In genomic region chr9:134193912-134194535, GRCh38 we compare ENCODE assay signal across 2 cellular contexts.
TF ChIP-seq lines count a peak whose summit lies in the region.

No MANE protein-coding gene starts in this region.

TF ChIP-seq in HepG2, 621 proteins besides CTCF, POLR2A, EP300 and RAD21:
- no peak for TF ChIP-seq SYNCRIP (IDR thresholded peaks at IDR 0.05; ENCODE audit: insufficient read depth, low read depth, low read length)
- TF ChIP-seq ZNF121 (CRISPR knock-in tag; IDR thresholded peaks at IDR 0.05), result no peak
- no peak for TF ChIP-seq ZC3H4 (CRISPR knock-in tag; IDR thresholded peaks at IDR 0.05; ENCODE audit: borderline replicate concordance)
- TF ChIP-seq ZNF792 (CRISPR knock-in tag; IDR thresholded peaks at IDR 0.05), result no peak
- no peak for TF ChIP-seq ZNF275 (CRISPR knock-in tag; IDR thresholded peaks at IDR 0.05; ENCODE audit: borderline replicate concordance)

TF ChIP-seq in H1, 55 proteins besides CTCF, POLR2A, EP300 and RAD21:
- TF ChIP-seq PHF8 (conservative IDR thresholded peaks at IDR 0.05; ENCODE audit: low read depth, low read length) (no peak), SUZ12 (IDR thresholded peaks at IDR 0.05; ENCODE audit: low read length) (no peak), RNF2 (IDR thresholded peaks at IDR 0.05; ENCODE audit: borderline replicate concordance, low read depth, low read length, missing control alignments, poor library complexity, severe bottlenecking) (no peak), EGR1 (IDR thresholded peaks at IDR 0.05; ENCODE audit: borderline replicate concordance, low read depth, low read length) (no peak), KDM5A (IDR thresholded peaks at IDR 0.05; ENCODE audit: low read length) (no peak), CBX5 (IDR thresholded peaks at IDR 0.05; ENCODE audit: low read depth, low read length) (no peak), POU5F1 (IDR thresholded peaks at IDR 0.05; ENCODE audit: low read depth, low read length) (no peak), RXRA (IDR thresholded peaks at IDR 0.05; ENCODE audit: insufficient read depth, low read depth, low read length) (no peak), POLR2AphosphoS5 (IDR thresholded peaks at IDR 0.05; ENCODE audit: low read depth, low read length) (no peak), MAX (IDR thresholded peaks at IDR 0.05) (no peak), HDAC6 (IDR thresholded peaks at IDR 0.05; ENCODE audit: low read depth, low read length) (no peak), RBBP5 (IDR thresholded peaks at IDR 0.05; ENCODE audit: borderline replicate concordance, low read depth, low read length) (no peak), TCF12 (IDR thresholded peaks at IDR 0.05; ENCODE audit: low read depth, low read length) (no peak), SP2 (IDR thresholded peaks at IDR 0.05; ENCODE audit: low read length) (no peak), KDM1A (IDR thresholded peaks at IDR 0.05; ENCODE audit: borderline replicate concordance, low read length) (no peak), JUND (IDR thresholded peaks at IDR 0.05; ENCODE audit: low read length) (no peak), BCL11A (IDR thresholded peaks at IDR 0.05; ENCODE audit: low read depth in 2 of 2, low read length in 2 of 2) (no peak)
- TF ChIP-seq, protein P1, sequence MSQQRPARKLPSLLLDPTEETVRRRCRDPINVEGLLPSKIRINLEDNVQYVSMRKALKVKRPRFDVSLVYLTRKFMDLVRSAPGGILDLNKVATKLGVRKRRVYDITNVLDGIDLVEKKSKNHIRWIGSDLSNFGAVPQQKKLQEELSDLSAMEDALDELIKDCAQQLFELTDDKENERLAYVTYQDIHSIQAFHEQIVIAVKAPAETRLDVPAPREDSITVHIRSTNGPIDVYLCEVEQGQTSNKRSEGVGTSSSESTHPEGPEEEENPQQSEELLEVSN (IDR thresholded peaks at IDR 0.05), result no peak
TF ChIP-seq in H1: peak in this region for 0.
